In genomic region chr7:28245108-28245868, GRCh38 we compare ENCODE assay signal across 1 cellular context.
TF ChIP-seq lines count a peak whose summit lies in the region.

No MANE protein-coding gene starts in this region.

TF ChIP-seq in H1, 55 proteins besides CTCF, POLR2A, EP300 and RAD21 (continued from another document):
- TF ChIP-seq CHD7 (IDR thresholded peaks at IDR 0.05; ENCODE audit: insufficient replicate concordance, low read length) = no peak
TF ChIP-seq in H1: peak in this region for 0.
